23 cellular contexts compared by ENCODE assay signal in the genomic region with DNA sequence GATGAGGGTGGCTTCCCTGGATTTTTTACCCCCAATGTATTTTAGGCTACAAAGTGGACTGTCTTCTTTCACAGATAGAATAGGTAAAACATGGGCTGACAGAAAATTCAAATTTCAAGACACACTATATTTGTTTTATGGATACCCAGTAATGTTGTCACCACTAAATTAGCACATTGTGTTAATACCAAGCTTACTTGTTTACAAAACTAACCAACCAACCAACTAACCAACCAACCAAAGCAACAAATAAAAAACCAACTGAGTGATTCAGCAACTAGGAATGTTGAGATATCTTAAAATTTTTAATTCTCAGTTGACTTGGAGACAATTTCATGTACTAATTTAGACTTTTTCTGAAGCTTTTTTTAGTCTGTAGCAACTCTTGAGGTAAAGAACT.
DNase-seq lines count a peak whose midpoint lies in the region; ATAC-seq and TF ChIP-seq lines count a peak whose summit lies in the region.
"Had no signal": no experiment of that assay in that cellular context is flagged by ENCODE, and none has a peak within 500 bp of the region (broad histone marks: within the 10 kb centered on the region; RNA-seq: fewer than 3 reads in every experiment).

No MANE protein-coding gene starts in this region.

- no peaks in the 10 kb centered on the region for H3F3A ChIP-seq in Loucy (ENCODE audit: low read depth)

- H2AFZ ChIP-seq in Loucy (ENCODE audit: low read length) = peak overlapping the region; percentile 10; the same call in 1 of the 2 replicates

- H3K4me1 ChIP-seq in Loucy (ENCODE audit: insufficient read depth, low read length, poor library complexity, severe bottlenecking) = no peaks in the 10 kb centered on the region
- H3K4me1 ChIP-seq in foreskin keratinocyte = peaks cover 34% of the 10 kb centered on the region

- H3K9ac ChIP-seq in Loucy (ENCODE audit: low read depth, low read length, poor library complexity, severe bottlenecking) = no peak overlapping the region
- H3K9ac ChIP-seq: BLaER1 treated with 17β-estradiol and CSF1 and Interleukin-3, amounts not matched to agents 10 nM and 100 nM had no signal

- in situ Hi-C loops in Caki2 (cut with HindIII; ENCODE audit: low pct_unique_long_range_greater_than_20kb, low sequenced_read_pairs) = no loop called here

- no peaks in the 10 kb centered on the region for H3K27me3 ChIP-seq in Loucy (ENCODE audit: insufficient read depth, low read length, poor library complexity, severe bottlenecking)
- no peaks in the 10 kb centered on the region for H3K27me3 ChIP-seq in foreskin keratinocyte
- H3K27me3 ChIP-seq: BLaER1 treated with 17β-estradiol and CSF1 and Interleukin-3, amounts not matched to agents 10 nM and 100 nM had no signal

- no peak for ATAC-seq in foreskin keratinocyte
- no peak for ATAC-seq in GM19397 (IDR thresholded peaks at IDR 0.05; ENCODE audit: unreplicated experiment)
- no peak for ATAC-seq in HG03439 (IDR thresholded peaks at IDR 0.05; ENCODE audit: unreplicated experiment)
- ATAC-seq: CD8-positive, alpha-beta T cell; GM12878 had no signal

- H3K4me3 ChIP-seq in Loucy (ENCODE audit: low read length, poor library complexity, severe bottlenecking) = no peak overlapping the region
- H3K4me3 ChIP-seq: BLaER1 treated with 17β-estradiol and CSF1 and Interleukin-3, amounts not matched to agents 10 nM and 100 nM; GM12878 had no signal

- no peaks in the 10 kb centered on the region for H3K9me3 ChIP-seq in Loucy (ENCODE audit: insufficient read depth, low read depth, low read length)
- H3K9me3 ChIP-seq: Caco-2 had no signal

- H3K9me2 ChIP-seq in Loucy (replicated peaks; ENCODE audit: low read depth, low read length) = no peaks in the 10 kb centered on the region

- DNase-seq in Caki2 (ENCODE audit: low read depth) (peak; percentile 34), foreskin keratinocyte (no peak), renal cortical epithelial cell (ENCODE audit: low read depth) (peak; percentile 82), NCI-H2196 (lab: John Stamatoyannopoulos, UW; ENCODE audit: unreplicated experiment) (no peak), NCI-H2196 treated with DMSO at 0.1 percent for 48 hours (lab: John Stamatoyannopoulos, UW; ENCODE audit: unreplicated experiment) (no peak)
- DNase-seq: 8988T; AML-193; Caco-2; CD4-positive, alpha-beta T cell; CD8-positive, alpha-beta T cell; DMS 273 treated with DMSO at 0.1 percent for 48 hours; DMS153; DMS53; DMS79; DND-41; EL; GDM1 had no signal

- no peaks in the 10 kb centered on the region for H3K79me2 ChIP-seq in Loucy (ENCODE audit: insufficient read depth, low read length)

- no peaks in the 10 kb centered on the region for H4K20me1 ChIP-seq in Loucy (ENCODE audit: insufficient read depth, low read length, poor library complexity, severe bottlenecking)
- H4K20me1 ChIP-seq: BLaER1 treated with 17β-estradiol and CSF1 and Interleukin-3, amounts not matched to agents 10 nM and 100 nM had no signal

- H3K36me3 ChIP-seq in Loucy (ENCODE audit: insufficient read depth, low read length) = no peaks in the 10 kb centered on the region
- H3K36me3 ChIP-seq: BLaER1 treated with 17β-estradiol and CSF1 and Interleukin-3, amounts not matched to agents 10 nM and 100 nM had no signal

- TF ChIP-seq CTCF in Loucy (conservative IDR thresholded peaks at IDR 0.05; ENCODE audit: low read length) = no peak
- TF ChIP-seq CTCF in foreskin keratinocyte (conservative IDR thresholded peaks at IDR 0.05) = no peak

- H3K27ac ChIP-seq in foreskin keratinocyte = peak overlapping the region; percentile 42
- H3K27ac ChIP-seq: BLaER1 treated with 17β-estradiol and CSF1 and Interleukin-3, amounts not matched to agents 10 nM and 100 nM; C4-2B had no signal

- no peak overlapping the region for H3K4me2 ChIP-seq in Loucy (ENCODE audit: low read depth, low read length, poor library complexity, severe bottlenecking)
- H3K4me2 ChIP-seq: BLaER1 treated with 17β-estradiol and CSF1 and Interleukin-3, amounts not matched to agents 10 nM and 100 nM had no signal

Comparison
In these comparisons a context has a peak if more than half of its experiments do, and no peak if none do; other contexts are left out.
1. DNase-seq: peak in Caki2 (single experiment) and renal cortical epithelial cell (single experiment); none in foreskin keratinocyte (0 of 2), NCI-H2196 (single experiment) and NCI-H2196 treated with DMSO at 0.1 percent for 48 hours (single experiment).